In genomic region chr11:95924414-95924760, GRCh38 we compare ENCODE assay signal across 8 cellular contexts. TPM values are rescaled to one million over a fixed set of nuclear protein-coding genes. Genes with fewer than 3 reads are reported as not detected.
A peak's percentile ranks its signal among the peaks of the same experiment; 100 is the strongest.
DNase-seq lines count a peak whose midpoint lies in the region; ATAC-seq, FAIRE-seq and TF ChIP-seq lines count a peak whose summit lies in the region.

No MANE protein-coding gene starts in this region.

- peak overlapping the region; percentile 84 for H3K9ac ChIP-seq in MM.1S (ENCODE audit: low read length)
- peak overlapping the region; percentile 89 for H3K9ac ChIP-seq in HepG2 (ENCODE audit: insufficient read depth, low read depth, low read length)

- no peak for TF ChIP-seq RAD21 in HepG2 (CRISPR knock-in tag; IDR thresholded peaks at IDR 0.05)

- BruUV-seq in MCF 10A (replicated peaks; lab: Mats Ljungman, UMichigan) (TSS peak; percentile 82), HepG2 (replicated peaks; lab: Mats Ljungman, UMichigan) (TSS peak; percentile 96)

- peaks cover 21% of the 10 kb centered on the region for H3F3A ChIP-seq in MM.1S (ENCODE audit: insufficient read depth, low read length)

- intact Hi-C loops in activated CD4-positive, alpha-beta T cell treated with anti-CD3 and anti-CD28 coated beads for 36 hours (cut with DNase I, micrococcal nuclease) = loop anchor here (1.0 to 10.0 kb wide), 8 partner anchors 87 to 468 kb away; partner anchors contain the start of genes CEP57 (in 2 of the 2), JRKL (in 1 of the 2) and MAML2 (in 1 of the 2)
- intact Hi-C loops in MCF 10A (cut with micrococcal nuclease) = loop anchor here (2.0 to 5.0 kb wide), 3 partner anchors 47 to 464 kb away; partner anchors contain the start of genes CCDC82 and MAML2
- intact Hi-C loops in HepG2 (cut with micrococcal nuclease; ENCODE audit: unreplicated experiment) = loop anchor here (10.0 kb wide), 1 partner anchor 90 kb away; no protein-coding TSS in a partner anchor

- TF ChIP-seq POLR2A in HepG2 (IDR thresholded peaks at IDR 0.05; ENCODE audit: insufficient read depth in 1 of 2, low read depth in 2 of 2, low read length in 2 of 2) (no peak), tibial nerve (IDR thresholded peaks at IDR 0.05) (no peak)

- no peak for TF ChIP-seq EP300 in HepG2 (IDR thresholded peaks at IDR 0.05; ENCODE audit: low read depth in 2 of 2, low read length in 2 of 2)
- no peak for TF ChIP-seq EP300 in HepG2 (CRISPR knock-in tag; IDR thresholded peaks at IDR 0.05; ENCODE audit: borderline replicate concordance)
- TF ChIP-seq EP300 in tibial nerve (IDR thresholded peaks at IDR 0.05) = no peak

- in situ Hi-C loops in HepG2 (cut with HindIII; ENCODE audit: extremely low pct_ligation_motif_present, low pct_unique_long_range_greater_than_20kb) = no loop called here

- TF ChIP-seq CTCF in MM.1S (IDR thresholded peaks at IDR 0.05; ENCODE audit: low read length) = no peak
- no peak for TF ChIP-seq CTCF in MCF 10A (IDR thresholded peaks at IDR 0.05; ENCODE audit: unreplicated experiment)
- TF ChIP-seq CTCF in HepG2 (CRISPR knock-in tag; IDR thresholded peaks at IDR 0.05) = no peak
- no peak for TF ChIP-seq CTCF in tibial nerve (IDR thresholded peaks at IDR 0.05)

- no peaks in the 10 kb centered on the region for H3K9me2 ChIP-seq in MM.1S (replicated peaks; ENCODE audit: insufficient read depth, low read length)

- H3K4me3 ChIP-seq in MM.1S (ENCODE audit: low read length) = peak overlapping the region; percentile 99
- H3K4me3 ChIP-seq in HepG2 (replicated peaks in 1 of 3; ENCODE audit: insufficient read depth in 1 of 3, low read depth in 2 of 3, low read length in 3 of 3) = peak overlapping the region; percentile 91 to 93 (median 93)
- peak overlapping the region; percentile 65 to 94 (median 72) for H3K4me3 ChIP-seq in tibial nerve

- WGBS in HepG2 (ENCODE audit: low lambda C conversion rate) = 4% methylated on average over 4 of the region's 4 CpGs
- 0 to 1% methylated on average over 4 of the region's 4 CpGs for WGBS in tibial nerve, 2 donors

- H3K27ac Mint-ChIP-seq in activated CD4-positive, alpha-beta T cell treated with anti-CD3 and anti-CD28 coated beads for 36 hours = peak overlapping the region; percentile 99
- H3K27ac Mint-ChIP-seq in MCF 10A (ENCODE audit: low read depth, unreplicated experiment) = peak overlapping the region; percentile 95

- H3K4me2 ChIP-seq in MM.1S (ENCODE audit: low read depth, low read length) (peak overlapping the region; percentile 85), HepG2 (ENCODE audit: low read depth, low read length) (peak overlapping the region; percentile 71)

- no peak for DNase-seq in activated CD4-positive, alpha-beta T cell treated with anti-CD3 and anti-CD28 coated beads for 36 hours
- no peak for DNase-seq in activated CD4-positive, alpha-beta T cell treated with anti-CD3 and anti-CD28 coated beads, Interleukin-2, amount 50 U/mL, for 4 hours
- no peak for DNase-seq in MM.1S
- DNase-seq in MCF 10A (ENCODE audit: unreplicated experiment) = peak; percentile 37
- peak; percentile 18 for DNase-seq in HepG2 (ENCODE audit: low spot score)
- DNase-seq in tibial nerve (ENCODE audit: low spot score in 2 of 2) = no peak
- DNase-seq in stimulated activated naive CD4-positive, alpha-beta T cell (lab: John Stamatoyannopoulos, UW) = no peak

- H3K79me2 ChIP-seq in MM.1S (ENCODE audit: low read length) = peaks cover 3% of the 10 kb centered on the region; the same call in 1 of the 2 replicates
- peaks cover 42% of the 10 kb centered on the region for H3K79me2 ChIP-seq in HepG2 (ENCODE audit: insufficient read depth, low read length)

- CTCF ChIA-PET in activated CD4-positive, alpha-beta T cell treated with anti-CD3 and anti-CD28 coated beads for 36 hours (lab: Charles Lee) = interaction anchor here (1.1 kb wide), 1 partner anchor 9 kb away, joined by 3 read pairs; no protein-coding TSS in a partner anchor
- CTCF ChIA-PET in MCF 10A (lab: Yijun Ruan, JAX) = interaction anchor here (0.7 to 2.0 kb wide), 2 partner anchors 120 to 419 kb away, joined by 3 to 7 read pairs; partner anchors contain the start of gene MAML2
- CTCF ChIA-PET in HepG2 (lab: Yijun Ruan, JAX; ENCODE audit: low intra/inter-chr PET ratio, low total read pairs) = no interaction called here

- no peak for ATAC-seq in activated CD4-positive, alpha-beta T cell treated with anti-CD3 and anti-CD28 coated beads for 36 hours
- ATAC-seq in HepG2 = peak; percentile 56
- ATAC-seq in HG03439 (IDR thresholded peaks at IDR 0.05; ENCODE audit: unreplicated experiment) = no peak

- H2AFZ ChIP-seq in MM.1S (ENCODE audit: low read length) (peak overlapping the region; percentile 100), HepG2 (ENCODE audit: low read length) (peak overlapping the region; percentile 39)

- H3K4me1 Mint-ChIP-seq in activated CD4-positive, alpha-beta T cell treated with anti-CD3 and anti-CD28 coated beads for 36 hours = peaks cover 25% of the 10 kb centered on the region
- peaks cover 21% of the 10 kb centered on the region for H3K4me1 Mint-ChIP-seq in MCF 10A (ENCODE audit: insufficient read depth, unreplicated experiment)

- H3K9me3 ChIP-seq in MM.1S (replicated peaks; ENCODE audit: insufficient read depth, low read length) (no peaks in the 10 kb centered on the region), HepG2 (ENCODE audit: low read length) (no peaks in the 10 kb centered on the region), tibial nerve (no peaks in the 10 kb centered on the region)

- no peaks in the 10 kb centered on the region for H3K36me3 ChIP-seq in MM.1S (replicated peaks; ENCODE audit: insufficient read depth, low read length)
- H3K36me3 ChIP-seq in HepG2 (replicated peaks in 1 of 2; ENCODE audit: control insufficient read depth in 1 of 2, insufficient read depth in 2 of 2, low read length in 2 of 2) = no peaks in the 10 kb centered on the region
- H3K36me3 ChIP-seq in tibial nerve = no peaks in the 10 kb centered on the region

- no peaks in the 10 kb centered on the region for H3K9me3 Mint-ChIP-seq in activated CD4-positive, alpha-beta T cell treated with anti-CD3 and anti-CD28 coated beads for 36 hours (ENCODE audit: low read depth)
- peaks cover 8% of the 10 kb centered on the region for H3K9me3 Mint-ChIP-seq in MCF 10A (ENCODE audit: unreplicated experiment)

- H3K4me3 Mint-ChIP-seq in activated CD4-positive, alpha-beta T cell treated with anti-CD3 and anti-CD28 coated beads for 36 hours = peak overlapping the region; percentile 99
- H3K4me3 Mint-ChIP-seq in MCF 10A (ENCODE audit: unreplicated experiment) = peak overlapping the region; percentile 84

- H4K20me1 ChIP-seq in MM.1S (ENCODE audit: insufficient read depth, low read length) (no peaks in the 10 kb centered on the region), HepG2 (ENCODE audit: insufficient read depth, low read length) (no peaks in the 10 kb centered on the region)

- H3K4me1 ChIP-seq in MM.1S (ENCODE audit: low read length) (0 out of 2 replicates have a peak, but pooled peaks cover 9% of the 10 kb centered on the region), HepG2 (ENCODE audit: insufficient read depth, low read length) (peaks cover 30% of the 10 kb centered on the region), tibial nerve (peaks cover 0 to 47% (median 5%) of the 10 kb centered on the region in 4 donors)

- H3K36me3 Mint-ChIP-seq in activated CD4-positive, alpha-beta T cell treated with anti-CD3 and anti-CD28 coated beads for 36 hours (ENCODE audit: low read depth) = no peaks in the 10 kb centered on the region
- peaks cover 7% of the 10 kb centered on the region for H3K36me3 Mint-ChIP-seq in MCF 10A (ENCODE audit: insufficient read depth, unreplicated experiment)

- peak overlapping the region; percentile 50; the same call in 1 of the 2 replicates for H3K27ac ChIP-seq in MM.1S (ENCODE audit: low read length)
- H3K27ac ChIP-seq in HepG2 (ENCODE audit: extremely low read length, insufficient read depth, low read length) = peak overlapping the region; percentile 85
- peak overlapping the region; percentile 89 to 98 (median 94) for H3K27ac ChIP-seq in tibial nerve

- no peaks in the 10 kb centered on the region for H3K27me3 Mint-ChIP-seq in activated CD4-positive, alpha-beta T cell treated with anti-CD3 and anti-CD28 coated beads for 36 hours
- H3K27me3 Mint-ChIP-seq in MCF 10A (ENCODE audit: insufficient read depth, unreplicated experiment) = no peaks in the 10 kb centered on the region

- POLR2A ChIA-PET in activated CD4-positive, alpha-beta T cell treated with anti-CD3 and anti-CD28 coated beads for 36 hours (lab: Charles Lee) = no interaction called here
- POLR2A ChIA-PET in MCF 10A (lab: Yijun Ruan, JAX) = interaction anchor here (0.9 to 3.2 kb wide), 9 partner anchors 9 to 466 kb away, joined by 3 to 37 read pairs (median 6); partner anchors contain the start of genes CCDC82, CEP57, FAM76B and JRKL
- POLR2A ChIA-PET in HepG2 (lab: Yijun Ruan, JAX) = interaction anchor here (0.9 to 1.8 kb wide), 7 partner anchors 8 to 465 kb away, joined by 3 to 11 read pairs (median 3); partner anchors contain the start of genes CCDC82, JRKL and MAML2

- H3K27me3 ChIP-seq in MM.1S (replicated peaks; ENCODE audit: insufficient read depth, low read length) (no peaks in the 10 kb centered on the region), HepG2 (ENCODE audit: control insufficient read depth in 1 of 2, insufficient read depth in 2 of 2, low read length in 2 of 2) (no peaks in the 10 kb centered on the region; a peak in 1 of 5 replicates), tibial nerve (no peaks in the 10 kb centered on the region)

- FAIRE-seq in HepG2 (lab: Jason Lieb, UNC) = no peak

RNA-seq across cellular contexts. Expression of gene MTMR2, which starts 0.5 kb away (rescaled TPM):
- total RNA-seq in activated CD4-positive, alpha-beta T cell treated with anti-CD3 and anti-CD28 coated beads for 36 hours = 10 to 100 TPM; 32.8 to 36.5 TPM
- total RNA-seq in MCF 10A (2022) (49.8 and 51.9 TPM in 2 replicates), HepG2 (2016; rRNA removed; fragmentation: Illumina TruSeq; extraction: Trizol) (22.3 and 38.2 TPM in 2 replicates), tibial nerve (10 to 100 TPM; 22.5 to 33.2 (median 27.5) TPM)
- total RNA-seq in HepG2 (2016; cell fraction: cytosol; rRNA removed; fragmentation: Illumina TruSeq; extraction: Trizol; ENCODE audit: low read depth) = 11.5 and 12.8 TPM in 2 replicates
- total RNA-seq in HepG2 (2016; cell fraction: insoluble cytoplasmic fraction; rRNA removed; fragmentation: Illumina TruSeq; extraction: Trizol) = 23.1 and 36.8 TPM in 2 replicates
- total RNA-seq in HepG2 (2016; cell fraction: membrane; rRNA removed; fragmentation: Illumina TruSeq; extraction: Trizol) = 43.4 and 48.2 TPM in 2 replicates
- total RNA-seq in HepG2 (2016; cell fraction: nucleus; rRNA removed; fragmentation: Illumina TruSeq; extraction: Trizol) = 17.8 and 19.2 TPM in 2 replicates
- 9.7 and 12.7 TPM in 2 replicates for polyA plus RNA-seq in HepG2 (2011; rRNA removed)
- polyA plus RNA-seq in HepG2 (2011; cell fraction: cytosol; rRNA removed) = 9.2 and 10.0 TPM in 2 replicates
- 6.8 and 9.7 TPM in 2 replicates for polyA plus RNA-seq in HepG2 (2011; cell fraction: nucleus; rRNA removed)
- polyA plus RNA-seq in HepG2 (2012) = 15.2 and 23.6 TPM in 2 replicates
- 16.6 and 18.5 TPM in 2 replicates for polyA plus RNA-seq in HepG2 (2016; cell fraction: cytosol; fragmentation: Illumina TruSeq; extraction: Trizol; ENCODE audit: low read depth)
- polyA plus RNA-seq in HepG2 (2016; cell fraction: insoluble cytoplasmic fraction; fragmentation: Illumina TruSeq; extraction: Trizol; ENCODE audit: low read depth) = 38.0 and 39.3 TPM in 2 replicates
- 38.8 and 41.8 TPM in 2 replicates for polyA plus RNA-seq in HepG2 (2016; cell fraction: membrane; fragmentation: Illumina TruSeq; extraction: Trizol; ENCODE audit: low read depth)
- 16.0 and 18.3 TPM in 2 replicates for polyA plus RNA-seq in HepG2 (2016; cell fraction: nucleus; fragmentation: Illumina TruSeq; extraction: Trizol; ENCODE audit: insufficient read depth, low read depth)
- 20.1 and 30.8 TPM in 2 replicates for polyA minus RNA-seq in HepG2 (2011; rRNA and poly(A)+ RNA removed; ENCODE audit: low replicate concordance)
- polyA minus RNA-seq in HepG2 (2011; cell fraction: cytosol; rRNA and poly(A)+ RNA removed) = 25.3 and 30.0 TPM in 2 replicates
- polyA minus RNA-seq in HepG2 (2011; cell fraction: nucleus; rRNA and poly(A)+ RNA removed) = 40.2 and 50.2 TPM in 2 replicates

Comparison
In these comparisons a context has a peak if more than half of its experiments do, and no peak if none do; other contexts are left out.
1. DNase-seq: peak in MCF 10A (single experiment) and HepG2 (single experiment); none in activated CD4-positive, alpha-beta T cell treated with anti-CD3 and anti-CD28 coated beads for 36 hours (single experiment), activated CD4-positive, alpha-beta T cell treated with anti-CD3 and anti-CD28 coated beads, Interleukin-2, amount 50 U/mL, for 4 hours (0 of 2), MM.1S (single experiment), tibial nerve (0 of 2) and stimulated activated naive CD4-positive, alpha-beta T cell (0 of 6).
2. Peak in every context shown above with its lines, with median percentiles within 50 percentile points of each other: H3K27ac ChIP-seq and H3K4me3 ChIP-seq.